Comparison of ENCODE assay signal across 5 cellular contexts in the genomic region with DNA sequence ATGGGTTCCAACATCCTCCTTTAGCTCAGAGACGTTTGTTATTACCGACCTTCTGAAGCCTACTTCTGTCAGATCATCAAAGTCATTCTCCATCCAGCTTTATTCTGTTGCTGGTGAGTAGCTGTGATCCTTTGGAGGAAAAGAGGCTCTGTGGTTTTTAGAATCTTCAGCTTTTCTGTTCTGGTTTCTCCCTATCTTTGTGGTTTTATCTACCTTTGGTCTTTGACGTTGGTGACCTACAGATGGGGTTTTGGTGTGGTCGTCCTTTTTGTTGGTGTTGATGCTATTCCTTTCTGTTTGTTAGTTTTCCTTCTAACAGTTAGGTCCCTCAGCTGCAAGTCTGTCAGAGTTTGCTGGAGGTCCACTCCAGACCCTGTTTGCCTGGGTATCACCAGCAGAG. TPM values are rescaled to one million over a fixed set of nuclear protein-coding genes. Genes with fewer than 3 reads are reported as not detected.
"Had no signal": no experiment of that assay in that cellular context is flagged by ENCODE, and none has a peak within 500 bp of the region (broad histone marks: within the 10 kb centered on the region; RNA-seq: fewer than 3 reads in every experiment).

No MANE protein-coding gene starts in this region.

RNA-seq across cellular contexts. Expression of a gene that starts 12.3 kb away (rescaled TPM):
- total RNA-seq: GM23338, H1, H4, H7, H9 had no signal
- polyA plus RNA-seq: GM23338, H1 had no signal
